In genomic region chr16:8621572-8622314, GRCh38 we compare ENCODE assay signal across 8 cellular contexts. TPM values are rescaled to one million over a fixed set of nuclear protein-coding genes. Genes with fewer than 3 reads are reported as not detected.
DNase-seq lines count a peak whose midpoint lies in the region; ATAC-seq and TF ChIP-seq lines count a peak whose summit lies in the region.

A gene with protein sequence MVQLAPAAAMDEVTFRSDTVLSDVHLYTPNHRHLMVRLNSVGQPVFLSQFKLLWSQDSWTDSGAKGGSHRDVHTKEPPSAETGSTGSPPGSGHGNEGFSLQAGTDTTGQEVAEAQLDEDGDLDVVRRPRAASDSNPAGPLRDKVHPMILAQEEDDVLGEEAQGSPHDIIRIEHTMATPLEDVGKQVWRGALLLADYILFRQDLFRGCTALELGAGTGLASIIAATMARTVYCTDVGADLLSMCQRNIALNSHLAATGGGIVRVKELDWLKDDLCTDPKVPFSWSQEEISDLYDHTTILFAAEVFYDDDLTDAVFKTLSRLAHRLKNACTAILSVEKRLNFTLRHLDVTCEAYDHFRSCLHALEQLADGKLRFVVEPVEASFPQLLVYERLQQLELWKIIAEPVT (plus strand): TSS chr16:8621698. CDS start chr16:8625666, 3,968 bp downstream.

- no peak for TF ChIP-seq CTCF in left lung (IDR thresholded peaks at IDR 0.05)

- ATAC-seq in GM19351 (IDR thresholded peaks at IDR 0.05; ENCODE audit: unreplicated experiment) (peak; percentile 90), HG03469 (IDR thresholded peaks at IDR 0.05; ENCODE audit: unreplicated experiment) (peak; percentile 84), left lung (peak; percentile 99)

- H3K27ac ChIP-seq in left lung = peak within 1 kb of the TSS; percentile 78 to 84

- DNase-seq in C1 segment of cervical spinal cord (lab: John Stamatoyannopoulos, UW) = peak in 13 of 14 donors; percentile 42 to 91 (median 75)
- DNase-seq in NCI-H748 treated with DMSO at 0.1 percent for 48 hours (lab: John Stamatoyannopoulos, UW) = peak; percentile 68
- DNase-seq in activated CD4-positive, alpha-beta T cell treated with anti-CD3 and anti-CD28 coated beads, Interleukin-2, amount 50 U/mL, for 4 hours = peak; percentile 89
- DNase-seq in dermis blood vessel endothelial cell = peak; percentile 94
- DNase-seq in left lung = peak; percentile 91 to 98
- DNase-seq in stimulated activated CD4-positive, alpha-beta T cell treated with anti-CD3 and anti-CD28 coated beads, Interleukin-2, amount 100 ng/mL, for 4 hours (ENCODE audit: low read depth) = peak; percentile 89

- H3K36me3 ChIP-seq in left lung = peaks cover 0 to 20% of the 10 kb centered on the region in 2 donors

- H3K27me3 ChIP-seq in left lung = peaks cover 0 to 12% of the 10 kb centered on the region in 2 donors

- H3K4me3 ChIP-seq in left lung = peak within 1 kb of the TSS; percentile 89 to 91

- peaks cover 7 to 24% of the 10 kb centered on the region in 2 donors for H3K4me1 ChIP-seq in left lung

- intact Hi-C loops in left lung (cut with DNase I) = no loop called here

- no peaks in the 10 kb centered on the region for H3K9me3 ChIP-seq in left lung

RNA-seq across cellular contexts. Expression of the gene that starts here (rescaled TPM):
- total RNA-seq in dermis blood vessel endothelial cell = 22.4 and 27.1 TPM in 2 replicates
- total RNA-seq in left lung = 10 to 100 TPM; 28.2 to 43.5 TPM

Comparison
In these comparisons a context has a peak if more than half of its experiments do, and no peak if none do; other contexts are left out.
1. Peak in every context shown above with its lines: DNase-seq, ATAC-seq, H3K4me3 ChIP-seq and H3K27ac ChIP-seq.